7 cellular contexts compared by ENCODE assay signal in the genomic region with DNA sequence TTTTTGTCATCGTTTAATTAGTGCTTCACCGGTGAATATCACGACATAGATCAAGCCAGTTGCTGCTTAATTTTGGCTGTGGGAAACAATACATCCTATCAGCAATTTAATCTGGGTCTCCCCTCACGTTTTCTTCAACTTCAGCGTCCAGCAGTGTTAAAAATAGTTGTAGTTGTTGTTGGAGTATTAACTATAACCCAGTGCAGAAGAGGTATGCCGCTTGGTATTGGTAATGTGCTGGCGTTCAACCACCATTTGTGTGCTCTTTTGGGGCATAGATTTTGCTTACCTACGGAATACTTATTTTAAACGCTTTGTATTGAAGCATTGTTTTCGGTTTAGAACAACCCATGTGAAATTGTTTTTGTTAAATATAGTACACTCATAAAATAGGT. TPM values are rescaled to one million over a fixed set of nuclear protein-coding genes. Genes with fewer than 3 reads are reported as not detected.
DNase-seq lines count a peak whose midpoint lies in the region; ATAC-seq, FAIRE-seq and TF ChIP-seq lines count a peak whose summit lies in the region.

No MANE protein-coding gene starts in this region.

- no peak overlapping the region for H4K91ac ChIP-seq in neuronal stem cell (ENCODE audit: low read depth, low read length, poor library complexity)

- H3K27me3 ChIP-seq in PC-3 (ENCODE audit: low read length) (no peaks in the 10 kb centered on the region), endothelial cell of umbilical vein (ENCODE audit: control insufficient read depth in 2 of 2, insufficient read depth in 2 of 2, low read length in 2 of 2) (peaks cover 0 to 2% of the 10 kb centered on the region in 2 experiments), neuronal stem cell (ENCODE audit: control insufficient read depth in 3 of 3, insufficient read depth in 3 of 3, low read depth in 1 of 3, low read length in 3 of 3) (no peaks in the 10 kb centered on the region)

- H3K4ac ChIP-seq in neuronal stem cell (ENCODE audit: low read length), result no peak overlapping the region

- peak overlapping the region; percentile 84 for H3K4me2 ChIP-seq in PC-3 (ENCODE audit: low read length)
- H3K4me2 ChIP-seq in endothelial cell of umbilical vein (ENCODE audit: insufficient read depth, low read length), result peak overlapping the region; percentile 97
- peak overlapping the region; percentile 81 for H3K4me2 ChIP-seq in neuronal stem cell (ENCODE audit: insufficient read depth, low read length, poor library complexity, severe bottlenecking)

- DNase-seq in GM12865 (ENCODE audit: low read depth) (no peak), PC-3 (peak; percentile 17), endothelial cell of umbilical vein (ENCODE audit: low read depth, low spot score) (peak; percentile 47), neuronal stem cell (ENCODE audit: low spot score) (no peak)
- DNase-seq in activated effector memory CD4-positive, alpha-beta T cell treated with Interleukin-2 at 50 U/mL for 16 hours, result no peak

- no peak overlapping the region for H2AK5ac ChIP-seq in neuronal stem cell (ENCODE audit: low read depth, low read length)

- H4K8ac ChIP-seq in neuronal stem cell (ENCODE audit: low read depth, low read length), result no peak overlapping the region

- dilution Hi-C loops in endothelial cell of umbilical vein (cut with MboI; ENCODE audit: extremely low pct_ligation_motif_present, low sequenced_read_pairs), result no loop called here

- H3F3A ChIP-seq in PC-3 (ENCODE audit: low read length, unreplicated experiment), result no peaks in the 10 kb centered on the region

- H3K9me1 ChIP-seq in endothelial cell of umbilical vein (replicated peaks; ENCODE audit: control insufficient read depth, extremely low read depth, insufficient read depth, low read length), result no peaks in the 10 kb centered on the region

- no peak for ATAC-seq in PC-3
- no peak for ATAC-seq in HG02938 (IDR thresholded peaks at IDR 0.05; ENCODE audit: unreplicated experiment)
- ATAC-seq in HG02798 (IDR thresholded peaks at IDR 0.05; ENCODE audit: poor library complexity, unreplicated experiment), result no peak

- H3K36me3 ChIP-seq in PC-3 (ENCODE audit: low read depth, low read length) (no peaks in the 10 kb centered on the region), endothelial cell of umbilical vein (ENCODE audit: control insufficient read depth in 2 of 2, extremely low read depth in 1 of 2, insufficient read depth in 2 of 2, low read length in 2 of 2) (no peaks in the 10 kb centered on the region), neuronal stem cell (replicated peaks in 1 of 2; ENCODE audit: control insufficient read depth in 2 of 2, insufficient read depth in 2 of 2, low read length in 2 of 2) (no peaks in the 10 kb centered on the region)

- H3K27ac ChIP-seq in PC-3 (ENCODE audit: low read length), result no peak overlapping the region
- no peak overlapping the region for H3K27ac ChIP-seq in endothelial cell of umbilical vein (ENCODE audit: insufficient read depth, low read depth, low read length)
- H3K27ac ChIP-seq in neuronal stem cell (replicated peaks; ENCODE audit: low read length), result no peak overlapping the region

- no peak overlapping the region for H3K23ac ChIP-seq in neuronal stem cell (ENCODE audit: low read depth, low read length, poor library complexity)

- no peak for FAIRE-seq in endothelial cell of umbilical vein (lab: Jason Lieb, UNC)

- no peak for TF ChIP-seq POLR2A in endothelial cell of umbilical vein (IDR thresholded peaks at IDR 0.05; ENCODE audit: low read depth, low read length)

- no peak for TF ChIP-seq CTCF in GM12865 (IDR thresholded peaks at IDR 0.05; ENCODE audit: insufficient read depth, low read depth, low read length, missing control alignments)
- TF ChIP-seq CTCF in PC-3 (conservative IDR thresholded peaks at IDR 0.05; ENCODE audit: low read depth, low read length), result no peak
- TF ChIP-seq CTCF in endothelial cell of umbilical vein (IDR thresholded peaks at IDR 0.05; ENCODE audit: extremely low read depth in 1 of 2, insufficient read depth in 1 of 2, low read depth in 1 of 2, low read length in 2 of 2), result no peak

- H3K79me2 ChIP-seq in PC-3 (ENCODE audit: low read length) (peaks cover 60% of the 10 kb centered on the region), endothelial cell of umbilical vein (ENCODE audit: control insufficient read depth, insufficient read depth, low read length) (peaks cover 30% of the 10 kb centered on the region)

- peak overlapping the region; percentile 61 for H3K4me3 ChIP-seq in GM12865 (ENCODE audit: low read depth, low read length)
- H3K4me3 ChIP-seq in PC-3 (ENCODE audit: low read length), result peak overlapping the region; percentile 94
- peak overlapping the region; percentile 60 to 95 (median 72) for H3K4me3 ChIP-seq in endothelial cell of umbilical vein (replicated peaks in 1 of 3; ENCODE audit: insufficient read depth in 1 of 3, low read depth in 1 of 3, low read length in 3 of 3)
- peak overlapping the region; percentile 76 to 78 for H3K4me3 ChIP-seq in neuronal stem cell (ENCODE audit: low read length in 2 of 2)

- H2BK12ac ChIP-seq in neuronal stem cell (ENCODE audit: low read length), result no peak overlapping the region

- H2AFZ ChIP-seq in PC-3 (ENCODE audit: low read length) (peak overlapping the region; percentile 24; the same call in 1 of the 2 replicates), endothelial cell of umbilical vein (ENCODE audit: low read depth, low read length) (peak overlapping the region; percentile 55), neuronal stem cell (ENCODE audit: low read length) (no peak overlapping the region)

- H3K9me3 ChIP-seq in PC-3 (ENCODE audit: low read length) (no peaks in the 10 kb centered on the region), endothelial cell of umbilical vein (replicated peaks; ENCODE audit: control insufficient read depth, insufficient read depth, low read length) (no peaks in the 10 kb centered on the region), neuronal stem cell (replicated peaks in 1 of 2; ENCODE audit: control insufficient read depth in 2 of 2, insufficient read depth in 1 of 2, low read depth in 1 of 2, low read length in 2 of 2) (peaks cover 0 to 8% of the 10 kb centered on the region in 2 donors)

- CTCF ChIA-PET in PC-3 (lab: Charles Lee) (interaction anchor here (0.6 to 1.0 kb wide), 2 partner anchors 65 to 514 kb away, joined by 7 to 9 read pairs; no protein-coding TSS in a partner anchor), endothelial cell of umbilical vein (lab: Charles Lee) (interaction anchor here (1.8 to 3.2 kb wide), 3 partner anchors 65 to 918 kb away, joined by 8 to 28 read pairs (median 18); no protein-coding TSS in a partner anchor)

- no peak overlapping the region for H3K18ac ChIP-seq in neuronal stem cell (ENCODE audit: low read length)

- POLR2A ChIA-PET in PC-3 (lab: Charles Lee; ENCODE audit: unreplicated experiment) (no interaction called here), endothelial cell of umbilical vein (lab: Charles Lee) (no interaction called here)

- no peak overlapping the region for H2BK5ac ChIP-seq in neuronal stem cell (ENCODE audit: low read length)

- BruUV-seq in PC-3 (replicated peaks; lab: Mats Ljungman, UMichigan) (TSS peak; percentile 49), endothelial cell of umbilical vein (replicated peaks; lab: Mats Ljungman, UMichigan) (no TSS peak)

- intact Hi-C loops in PC-3 (cut with micrococcal nuclease), result loop anchor here (2.0 to 10.0 kb wide), 5 partner anchors 65 to 428 kb away; partner anchors contain the start of genes MBD5 and ORC4
- intact Hi-C loops in endothelial cell of umbilical vein (cut with micrococcal nuclease), result loop anchor here (1.0 to 10.0 kb wide), 4 partner anchors 66 to 919 kb away; partner anchors contain the start of genes EPC2, MBD5 and ORC4

- H4K20me1 ChIP-seq in PC-3 (ENCODE audit: low read length) (peaks cover 16% of the 10 kb centered on the region; the same call in 1 of the 2 replicates), endothelial cell of umbilical vein (replicated peaks; ENCODE audit: control insufficient read depth, extremely low read depth, insufficient read depth, low read length) (no peaks in the 10 kb centered on the region)

- no peaks in the 10 kb centered on the region for H3K79me1 ChIP-seq in neuronal stem cell (ENCODE audit: low read depth, low read length)

- H3K4me1 ChIP-seq in PC-3 (ENCODE audit: insufficient read depth, low read length) (peaks cover 29% of the 10 kb centered on the region), endothelial cell of umbilical vein (ENCODE audit: control insufficient read depth, extremely low read depth, insufficient read depth, low read length) (peaks cover 20% of the 10 kb centered on the region), neuronal stem cell (ENCODE audit: control insufficient read depth in 2 of 2, insufficient read depth in 1 of 2, low read depth in 1 of 2, low read length in 2 of 2) (peaks cover 4 to 8% of the 10 kb centered on the region in 2 donors)

- H3K9ac ChIP-seq in PC-3 (ENCODE audit: low read length) (peak overlapping the region; percentile 77), endothelial cell of umbilical vein (replicated peaks; ENCODE audit: extremely low read depth, insufficient read depth, low read length) (peak overlapping the region; percentile 58), neuronal stem cell (ENCODE audit: low read depth, low read length, poor library complexity) (no peak overlapping the region)

- no CpG with 5 or more reads among the region's 10 CpGs for WGBS in neuronal stem cell (ENCODE audit: extremely low coverage in 2 of 2, insufficient read length in 2 of 2, insufficient replicate concordance in 1 of 2), 2 donors

- no peak overlapping the region for H2BK120ac ChIP-seq in neuronal stem cell (ENCODE audit: low read depth, low read length)

- no peak overlapping the region for H2BK15ac ChIP-seq in neuronal stem cell (ENCODE audit: low read length)

- no peak overlapping the region for H3K14ac ChIP-seq in neuronal stem cell (ENCODE audit: low read length)

- no peaks in the 10 kb centered on the region for H3K9me2 ChIP-seq in PC-3 (replicated peaks; ENCODE audit: low read length)

TF ChIP-seq in endothelial cell of umbilical vein, 7 proteins besides CTCF, POLR2A, EP300 and RAD21 (continues in another document):
- peak; percentile 33 for TF ChIP-seq GATA2 (IDR thresholded peaks at IDR 0.05; ENCODE audit: insufficient read depth, insufficient read length, low read depth, low read length)
- TF ChIP-seq EZH2 (IDR thresholded peaks at IDR 0.05; ENCODE audit: borderline replicate concordance, low read depth, low read length, severe bottlenecking), result no peak

RNA-seq across cellular contexts. Expression of gene ACVR2A, which starts 0.8 kb away (rescaled TPM):
- total RNA-seq in PC-3 (2014; rRNA removed) (5.5 and 6.5 TPM in 2 replicates), endothelial cell of umbilical vein (7.5 and 7.9 TPM in 2 replicates)
- polyA plus RNA-seq in endothelial cell of umbilical vein, result 1.7 and 2.0 TPM in 2 replicates
- 2.1 and 3.1 TPM in 2 replicates for polyA plus RNA-seq in endothelial cell of umbilical vein (2011; cell fraction: cytosol; rRNA removed)
- 14.5 and 16.5 TPM in 2 replicates for polyA plus RNA-seq in endothelial cell of umbilical vein (2011; cell fraction: nucleus; rRNA removed)
- 4.1 and 4.5 TPM in 2 replicates for polyA plus RNA-seq in endothelial cell of umbilical vein (2012)
- polyA minus RNA-seq in endothelial cell of umbilical vein, result 7.0 and 7.5 TPM in 2 replicates
- 2.7 TPM for polyA minus RNA-seq in endothelial cell of umbilical vein (2011; cell fraction: cytosol; rRNA and poly(A)+ RNA removed)
- polyA minus RNA-seq in endothelial cell of umbilical vein (2011; cell fraction: nucleus; rRNA and poly(A)+ RNA removed), result 12.6 and 17.7 TPM in 2 replicates
- 3.1 TPM for polyA plus RNA-seq in neuronal stem cell (2013, experiment 1 of 2)
- 3.3 TPM for polyA plus RNA-seq in neuronal stem cell (2013, experiment 2 of 2)

Comparison
In these comparisons a context has a peak if more than half of its experiments do, and no peak if none do; other contexts are left out.
1. DNase-seq: peak in PC-3 (single experiment) and endothelial cell of umbilical vein (single experiment); none in GM12865 (single experiment), neuronal stem cell (single experiment) and activated effector memory CD4-positive, alpha-beta T cell treated with Interleukin-2 at 50 U/mL for 16 hours (single experiment).
2. Peak in every context shown above with its lines, with median percentiles within 50 percentile points of each other: H3K4me3 ChIP-seq and H3K4me2 ChIP-seq.